1 cellular context compared by ENCODE assay signal in the genomic region with DNA sequence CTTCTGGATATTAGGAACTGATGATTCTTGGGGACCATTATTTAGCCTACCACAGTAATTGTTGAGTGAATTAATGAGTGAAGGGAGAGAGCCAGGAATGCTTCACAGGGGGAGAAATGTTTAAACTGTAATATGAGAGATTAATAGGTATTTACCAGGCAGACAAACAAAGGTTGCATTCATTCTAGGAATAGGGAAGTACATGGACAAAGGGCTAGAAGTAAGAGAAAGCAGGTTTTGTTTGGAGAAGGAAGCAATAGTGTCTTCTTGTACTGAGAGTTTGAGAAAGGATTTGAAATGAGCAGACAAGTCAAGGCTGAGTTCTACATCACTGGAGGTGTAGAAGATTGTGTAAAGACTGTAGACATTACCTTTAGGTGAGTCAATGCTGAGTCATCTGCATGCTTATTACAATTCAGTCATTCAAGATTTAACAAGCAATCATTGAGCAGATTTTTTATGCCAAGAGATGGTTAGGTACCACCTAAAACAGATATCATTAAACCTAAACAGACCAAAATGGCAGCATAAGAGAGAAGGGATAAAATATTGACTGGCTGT.
TF ChIP-seq lines count a peak whose summit lies in the region.

No MANE protein-coding gene starts in this region.

TF ChIP-seq in HCT116, 20 proteins besides CTCF, POLR2A, EP300 and RAD21 (continued from another document):
- TF ChIP-seq, protein P1, sequence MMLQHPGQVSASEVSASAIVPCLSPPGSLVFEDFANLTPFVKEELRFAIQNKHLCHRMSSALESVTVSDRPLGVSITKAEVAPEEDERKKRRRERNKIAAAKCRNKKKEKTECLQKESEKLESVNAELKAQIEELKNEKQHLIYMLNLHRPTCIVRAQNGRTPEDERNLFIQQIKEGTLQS (IDR thresholded peaks at IDR 0.05) = no peak
- no peak for TF ChIP-seq ZNF274 (IDR thresholded peaks at IDR 0.05; ENCODE audit: low read depth, low read length)
- TF ChIP-seq EZH2 (IDR thresholded peaks at IDR 0.05) = no peak
- no peak for TF ChIP-seq TCF7L2 (IDR thresholded peaks at IDR 0.05; ENCODE audit: borderline replicate concordance, extremely low read depth, insufficient read depth, insufficient read length)
- no peak for TF ChIP-seq ELF1 (IDR thresholded peaks at IDR 0.05; ENCODE audit: borderline replicate concordance, low read depth)
- no peak for TF ChIP-seq SIN3A (IDR thresholded peaks at IDR 0.05; ENCODE audit: low read depth)
- 0 out of 2 replicates have a peak, but pooled peaks have one; percentile 55 for TF ChIP-seq SRF (IDR thresholded peaks at IDR 0.05; ENCODE audit: low read depth)
- TF ChIP-seq, protein P2, sequence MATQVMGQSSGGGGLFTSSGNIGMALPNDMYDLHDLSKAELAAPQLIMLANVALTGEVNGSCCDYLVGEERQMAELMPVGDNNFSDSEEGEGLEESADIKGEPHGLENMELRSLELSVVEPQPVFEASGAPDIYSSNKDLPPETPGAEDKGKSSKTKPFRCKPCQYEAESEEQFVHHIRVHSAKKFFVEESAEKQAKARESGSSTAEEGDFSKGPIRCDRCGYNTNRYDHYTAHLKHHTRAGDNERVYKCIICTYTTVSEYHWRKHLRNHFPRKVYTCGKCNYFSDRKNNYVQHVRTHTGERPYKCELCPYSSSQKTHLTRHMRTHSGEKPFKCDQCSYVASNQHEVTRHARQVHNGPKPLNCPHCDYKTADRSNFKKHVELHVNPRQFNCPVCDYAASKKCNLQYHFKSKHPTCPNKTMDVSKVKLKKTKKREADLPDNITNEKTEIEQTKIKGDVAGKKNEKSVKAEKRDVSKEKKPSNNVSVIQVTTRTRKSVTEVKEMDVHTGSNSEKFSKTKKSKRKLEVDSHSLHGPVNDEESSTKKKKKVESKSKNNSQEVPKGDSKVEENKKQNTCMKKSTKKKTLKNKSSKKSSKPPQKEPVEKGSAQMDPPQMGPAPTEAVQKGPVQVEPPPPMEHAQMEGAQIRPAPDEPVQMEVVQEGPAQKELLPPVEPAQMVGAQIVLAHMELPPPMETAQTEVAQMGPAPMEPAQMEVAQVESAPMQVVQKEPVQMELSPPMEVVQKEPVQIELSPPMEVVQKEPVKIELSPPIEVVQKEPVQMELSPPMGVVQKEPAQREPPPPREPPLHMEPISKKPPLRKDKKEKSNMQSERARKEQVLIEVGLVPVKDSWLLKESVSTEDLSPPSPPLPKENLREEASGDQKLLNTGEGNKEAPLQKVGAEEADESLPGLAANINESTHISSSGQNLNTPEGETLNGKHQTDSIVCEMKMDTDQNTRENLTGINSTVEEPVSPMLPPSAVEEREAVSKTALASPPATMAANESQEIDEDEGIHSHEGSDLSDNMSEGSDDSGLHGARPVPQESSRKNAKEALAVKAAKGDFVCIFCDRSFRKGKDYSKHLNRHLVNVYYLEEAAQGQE (IDR thresholded peaks at IDR 0.05; ENCODE audit: low read depth) = no peak
